In genomic region chr3:155026999-155027591, GRCh38 we compare ENCODE assay signal across 14 cellular contexts. TPM values are rescaled to one million over a fixed set of nuclear protein-coding genes. Genes with fewer than 3 reads are reported as not detected.
DNase-seq lines count a peak whose midpoint lies in the region; ATAC-seq and TF ChIP-seq lines count a peak whose summit lies in the region.
"Had no signal": no experiment of that assay in that cellular context is flagged by ENCODE, and none has a peak within 500 bp of the region (broad histone marks: within the 10 kb centered on the region; RNA-seq: fewer than 3 reads in every experiment).

No MANE protein-coding gene starts in this region.

- H3K4me1 ChIP-seq in smooth muscle cell (ENCODE audit: low read depth), result peaks cover 8% of the 10 kb centered on the region
- H3K4me1 ChIP-seq: prostate gland had no signal

- no peak for ATAC-seq in natural killer cell treated with Interleukin-12 subunit alpha and Interleukin-12 subunit beta and Interleukin-15 and Interleukin-18, amount 100 ng/mL, for 72 hours

- H2AFZ ChIP-seq in smooth muscle cell (ENCODE audit: low read depth), result peak overlapping the region; percentile 98

- no peaks in the 10 kb centered on the region for H3K9me3 ChIP-seq in SK-N-MC (ENCODE audit: low read depth, low read length)
- no peaks in the 10 kb centered on the region for H3K9me3 ChIP-seq in smooth muscle cell (replicated peaks; ENCODE audit: low read depth)
- H3K9me3 ChIP-seq: prostate gland, SJCRH30 had no signal

- peak overlapping the region; percentile 67 for H3K4me2 ChIP-seq in smooth muscle cell

- no peaks in the 10 kb centered on the region for H3K27me3 Mint-ChIP-seq in natural killer cell treated with Interleukin-12 subunit alpha and Interleukin-12 subunit beta and Interleukin-15 and Interleukin-18, amount 100 ng/mL, for 72 hours

- no peaks in the 10 kb centered on the region for H3K4me1 Mint-ChIP-seq in natural killer cell treated with Interleukin-12 subunit alpha and Interleukin-12 subunit beta and Interleukin-15 and Interleukin-18, amount 100 ng/mL, for 72 hours (ENCODE audit: low read depth in 2 of 2)

- no peaks in the 10 kb centered on the region for H3K27me3 ChIP-seq in smooth muscle cell (ENCODE audit: low read depth)
- H3K27me3 ChIP-seq: SJCRH30 had no signal

- peaks cover 8% of the 10 kb centered on the region for H3K9me3 Mint-ChIP-seq in natural killer cell treated with Interleukin-12 subunit alpha and Interleukin-12 subunit beta and Interleukin-15 and Interleukin-18, amount 100 ng/mL, for 72 hours

- H4K20me1 ChIP-seq in smooth muscle cell (ENCODE audit: low read depth), result no peaks in the 10 kb centered on the region

- peak overlapping the region; percentile 4 for H3K9ac ChIP-seq in SK-N-MC (ENCODE audit: insufficient read length)
- H3K9ac ChIP-seq in smooth muscle cell (ENCODE audit: low read depth), result no peak overlapping the region

- DNase-seq in DMS153 (lab: John Stamatoyannopoulos, UW) (peak; percentile 8), DMS153 treated with DMSO at 0.1 percent for 48 hours (lab: John Stamatoyannopoulos, UW; ENCODE audit: unreplicated experiment) (no peak), SK-N-MC (ENCODE audit: low read depth, low spot score) (peak; percentile 94), fibroblast of the aortic adventitia (ENCODE audit: low read depth) (peak; percentile 96), smooth muscle cell (lab: John Stamatoyannopoulos, UW; ENCODE audit: unreplicated experiment) (no peak), NCI-H1048 (lab: John Stamatoyannopoulos, UW) (no peak)
- no peak for DNase-seq in natural killer cell treated with Interleukin-12 subunit alpha and Interleukin-12 subunit beta and Interleukin-15 and Interleukin-18, amount 100 ng/mL, for 72 hours (ENCODE audit: low spot score)
- DNase-seq in stimulated activated CD8-positive, alpha-beta memory T cell treated with anti-CD3 and anti-CD28 coated beads, Interleukin-4, amount 100 ng/mL, for 48 hours, result no peak
- DNase-seq: 8988T; activated CD8-positive, alpha-beta memory T cell treated with anti-CD3 and anti-CD28 coated beads for 24 hours; caudate nucleus; NCI-H1092 treated with DMSO at 0.1 percent for 48 hours; SJCRH30 had no signal

- H3K4me3 Mint-ChIP-seq in natural killer cell treated with Interleukin-12 subunit alpha and Interleukin-12 subunit beta and Interleukin-15 and Interleukin-18, amount 100 ng/mL, for 72 hours, result no peak overlapping the region

- 26% methylated on average over 2 of the region's 2 CpGs for WGBS in smooth muscle cell (ENCODE audit: low lambda C conversion rate)

- H3K36me3 Mint-ChIP-seq in natural killer cell treated with Interleukin-12 subunit alpha and Interleukin-12 subunit beta and Interleukin-15 and Interleukin-18, amount 100 ng/mL, for 72 hours, result peaks cover 4% of the 10 kb centered on the region

- TF ChIP-seq CTCF in fibroblast of the aortic adventitia (IDR thresholded peaks at IDR 0.05; ENCODE audit: insufficient read depth, low read length) (no peak), smooth muscle cell (IDR thresholded peaks at IDR 0.05; ENCODE audit: borderline replicate concordance, insufficient read depth, poor library complexity, severe bottlenecking) (no peak)

- H3F3A ChIP-seq in smooth muscle cell (ENCODE audit: low read depth), result peaks cover 16% of the 10 kb centered on the region

- H3K27ac ChIP-seq in SK-N-MC (peak overlapping the region; percentile 90), smooth muscle cell (ENCODE audit: low read depth) (peak overlapping the region; percentile 83)
- H3K27ac ChIP-seq: prostate gland, SJCRH30 had no signal

- no peaks in the 10 kb centered on the region for H3K79me2 ChIP-seq in smooth muscle cell (ENCODE audit: low read depth)

- H3K27ac Mint-ChIP-seq in natural killer cell treated with Interleukin-12 subunit alpha and Interleukin-12 subunit beta and Interleukin-15 and Interleukin-18, amount 100 ng/mL, for 72 hours, result no peak overlapping the region

- H3K36me3 ChIP-seq in SK-N-MC (ENCODE audit: insufficient read depth, low read length) (no peaks in the 10 kb centered on the region; the same call in 1 of the 2 replicates), smooth muscle cell (ENCODE audit: low read depth) (no peaks in the 10 kb centered on the region)
- H3K36me3 ChIP-seq: prostate gland, SJCRH30 had no signal

- H3K4me3 ChIP-seq in SK-N-MC, result peak overlapping the region; percentile 26
- no peak overlapping the region for H3K4me3 ChIP-seq in fibroblast of the aortic adventitia (ENCODE audit: low read depth, low read length)
- H3K4me3 ChIP-seq in smooth muscle cell, result no peak overlapping the region
- H3K4me3 ChIP-seq: prostate gland, SJCRH30 had no signal

RNA-seq across cellular contexts. Expression of gene MME, which starts 53.0 kb away (rescaled TPM):
- total RNA-seq in fibroblast of the aortic adventitia (ENCODE audit: low replicate concordance), result 50.4 and 101 TPM in 2 replicates
- total RNA-seq in smooth muscle cell, result 136 and 185 TPM in 2 replicates
- polyA plus RNA-seq in smooth muscle cell, result 62.0 and 79.2 TPM in 2 replicates
- total RNA-seq in natural killer cell treated with Interleukin-12 subunit alpha and Interleukin-12 subunit beta and Interleukin-15 and Interleukin-18, amount 100 ng/mL, for 72 hours, result not detected

Comparison
In these comparisons a context has a peak if more than half of its experiments do, and no peak if none do; other contexts are left out.
1. DNase-seq: peak in DMS153 (single experiment), SK-N-MC (single experiment) and fibroblast of the aortic adventitia (single experiment); none in DMS153 treated with DMSO at 0.1 percent for 48 hours (single experiment), smooth muscle cell (single experiment), natural killer cell treated with Interleukin-12 subunit alpha and Interleukin-12 subunit beta and Interleukin-15 and Interleukin-18, amount 100 ng/mL, for 72 hours (single experiment), NCI-H1048 (single experiment) and stimulated activated CD8-positive, alpha-beta memory T cell treated with anti-CD3 and anti-CD28 coated beads, Interleukin-4, amount 100 ng/mL, for 48 hours (single experiment).
2. RNA of gene MME, which starts 53.0 kb away (total RNA-seq): 136 to 185 TPM in smooth muscle cell and 50.4 to 101 TPM in fibroblast of the aortic adventitia; not detected in natural killer cell treated with Interleukin-12 subunit alpha and Interleukin-12 subunit beta and Interleukin-15 and Interleukin-18, amount 100 ng/mL, for 72 hours; every median in the first group is over 10 times any median in the second.